Comparison of ENCODE assay signal across 8 cellular contexts in the genomic region with DNA sequence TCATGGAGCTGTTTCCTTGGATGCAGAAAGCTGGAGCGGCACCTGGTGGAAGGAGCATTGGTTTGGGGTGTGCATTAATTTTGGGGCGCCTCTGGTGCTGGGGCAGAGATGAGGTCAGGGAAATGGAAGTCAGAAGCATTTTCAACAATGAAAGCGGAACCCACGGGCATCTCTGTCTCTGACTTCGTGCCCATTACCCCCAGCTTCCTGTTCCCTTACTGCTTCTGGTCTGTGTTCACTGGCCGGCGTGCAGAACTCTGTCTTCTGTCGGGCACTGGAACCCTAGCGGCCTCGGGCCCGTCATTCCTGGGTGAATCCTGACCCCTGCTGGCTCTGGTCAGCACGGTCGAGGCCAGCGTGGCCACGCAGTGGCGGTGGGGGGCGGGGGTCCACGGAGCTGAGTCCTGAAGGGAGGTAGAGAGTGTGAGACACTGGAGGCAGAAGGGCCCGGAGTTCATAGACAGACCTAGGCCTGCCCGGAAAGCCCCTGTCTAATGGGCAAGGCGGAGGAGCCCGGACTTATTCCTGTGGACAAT. TPM values are rescaled to one million over a fixed set of nuclear protein-coding genes. Genes with fewer than 3 reads are reported as not detected.
A peak's percentile ranks its signal among the peaks of the same experiment; 100 is the strongest.
DNase-seq lines count a peak whose midpoint lies in the region; ATAC-seq and TF ChIP-seq lines count a peak whose summit lies in the region.

No MANE protein-coding gene starts in this region.

- peak overlapping the region; percentile 90 to 92 (median 91) for H3K27ac Mint-ChIP-seq in IgD-negative memory B cell
- no peak overlapping the region for H3K27ac Mint-ChIP-seq in activated CD8-positive, alpha-beta T cell treated with anti-CD3 and anti-CD28 coated beads for 36 hours

- peak; percentile 58 for ATAC-seq in activated CD8-positive, alpha-beta T cell treated with anti-CD3 and anti-CD28 coated beads for 36 hours
- ATAC-seq in heart right ventricle (peak; percentile 89 to 94 (median 93)), HG02759 (IDR thresholded peaks at IDR 0.05; ENCODE audit: unreplicated experiment) (no peak)

- POLR2A ChIA-PET in activated CD8-positive, alpha-beta T cell treated with anti-CD3 and anti-CD28 coated beads for 36 hours (lab: Charles Lee) = interaction anchor here (0.6 to 6.9 kb wide), 3 partner anchors 11 to 41 kb away, joined by 3 to 32 read pairs (median 3); a partner anchor contains a TSS

- peak overlapping the region in 1 of 10 donors; percentile 70 for H3K27ac ChIP-seq in heart right ventricle

- CTCF ChIA-PET in activated CD8-positive, alpha-beta T cell treated with anti-CD3 and anti-CD28 coated beads for 36 hours (lab: Charles Lee) = interaction anchor here (1.0 to 1.6 kb wide), 4 partner anchors 12 to 54 kb away, joined by 3 to 4 read pairs (median 4); a partner anchor contains a TSS

- H3K27me3 Mint-ChIP-seq in IgD-negative memory B cell = peaks cover 6% of the 10 kb centered on the region
- peaks cover 12% of the 10 kb centered on the region for H3K27me3 Mint-ChIP-seq in activated CD8-positive, alpha-beta T cell treated with anti-CD3 and anti-CD28 coated beads for 36 hours

- H3K27me3 ChIP-seq in heart right ventricle = peaks cover 0 to 27% (median 26%) of the 10 kb centered on the region in 7 donors

- no peaks in the 10 kb centered on the region for H3K36me3 Mint-ChIP-seq in IgD-negative memory B cell
- H3K36me3 Mint-ChIP-seq in activated CD8-positive, alpha-beta T cell treated with anti-CD3 and anti-CD28 coated beads for 36 hours (ENCODE audit: low read depth) = peaks cover 5% of the 10 kb centered on the region

- WGBS in heart right ventricle, 2 donors = 25 to 28% methylated on average over 22 of the region's 22 CpGs

- intact Hi-C loops in activated CD8-positive, alpha-beta T cell treated with anti-CD3 and anti-CD28 coated beads for 36 hours (cut with micrococcal nuclease) = no loop called here
- intact Hi-C loops in heart right ventricle (cut with DNase I) = loop anchor here in 9 of 10 donors (1.0 to 10.0 kb wide), 8 partner anchors 39 to 164 kb away; a partner anchor contains a TSS

- H3K9me3 Mint-ChIP-seq in IgD-negative memory B cell = peaks cover 5 to 9% (median 7%) of the 10 kb centered on the region in 3 donors
- H3K9me3 Mint-ChIP-seq in activated CD8-positive, alpha-beta T cell treated with anti-CD3 and anti-CD28 coated beads for 36 hours = peaks cover 13% of the 10 kb centered on the region

- H3K4me1 ChIP-seq in heart right ventricle = peaks cover 0 to 22% (median 6%) of the 10 kb centered on the region in 9 donors

- DNase-seq in DMS53 (lab: John Stamatoyannopoulos, UW) (peak; percentile 77), heart right ventricle (peak; percentile 71 to 72), putamen (ENCODE audit: low spot score) (peak; percentile 74), NAMALWA (ENCODE audit: low spot score) (no peak), epidermal melanocyte (ENCODE audit: insufficient read length, low spot score) (no peak)
- DNase-seq in activated CD8-positive, alpha-beta T cell treated with anti-CD3 and anti-CD28 coated beads for 36 hours = no peak

- H3K4me3 ChIP-seq in heart right ventricle = no peak overlapping the region

- peaks cover 0 to 14% (median 6%) of the 10 kb centered on the region in 11 donors for H3K9me3 ChIP-seq in heart right ventricle

- peaks cover 12 to 29% (median 26%) of the 10 kb centered on the region in 3 donors for H3K4me1 Mint-ChIP-seq in IgD-negative memory B cell
- no peaks in the 10 kb centered on the region for H3K4me1 Mint-ChIP-seq in activated CD8-positive, alpha-beta T cell treated with anti-CD3 and anti-CD28 coated beads for 36 hours (ENCODE audit: low read depth)

- no peaks in the 10 kb centered on the region for H3K36me3 ChIP-seq in heart right ventricle

- H3K4me3 Mint-ChIP-seq in IgD-negative memory B cell = peak overlapping the region; percentile 36 to 89 (median 72)
- no peak overlapping the region for H3K4me3 Mint-ChIP-seq in activated CD8-positive, alpha-beta T cell treated with anti-CD3 and anti-CD28 coated beads for 36 hours

- TF ChIP-seq CTCF in activated CD8-positive, alpha-beta T cell treated with anti-CD3 and anti-CD28 coated beads for 36 hours (IDR thresholded peaks at IDR 0.05) = peak; percentile 37
- TF ChIP-seq CTCF in heart right ventricle (IDR thresholded peaks at IDR 0.05) = peak; percentile 31 to 76 (median 69)

RNA-seq across cellular contexts. Expression of a gene that starts 7.9 kb away (rescaled TPM):
- polyA plus RNA-seq in IgD-negative memory B cell = 14.7 TPM
- under 1 TPM; 0.16 to 0.27 TPM for total RNA-seq in activated CD8-positive, alpha-beta T cell treated with anti-CD3 and anti-CD28 coated beads for 36 hours
- total RNA-seq in heart right ventricle = not detected
- not detected for polyA plus RNA-seq in heart right ventricle

RNA-seq across cellular contexts. Expression of a gene that starts 12.5 kb away (rescaled TPM):
- polyA plus RNA-seq in IgD-negative memory B cell = 308 TPM
- 100 to 1,000 TPM; 154 to 162 TPM for total RNA-seq in activated CD8-positive, alpha-beta T cell treated with anti-CD3 and anti-CD28 coated beads for 36 hours
- total RNA-seq in heart right ventricle = 10 to 100 TPM; 29.0 to 48.6 (median 35.2) TPM
- 100 to 1,000 TPM; 209 to 277 TPM for polyA plus RNA-seq in heart right ventricle

RNA-seq across cellular contexts. Expression of a gene that starts 12.6 kb away (rescaled TPM):
- polyA plus RNA-seq in IgD-negative memory B cell (20.8 TPM), heart right ventricle (10 to 100 TPM; 17.8 to 69.7 TPM)
- 10 to 100 TPM; 52.8 to 54.3 TPM for total RNA-seq in activated CD8-positive, alpha-beta T cell treated with anti-CD3 and anti-CD28 coated beads for 36 hours
- 10 to 100 TPM; 18.7 to 34.1 (median 21.2) TPM for total RNA-seq in heart right ventricle

RNA-seq across cellular contexts. Expression of a gene that starts 33.9 kb away (rescaled TPM):
- polyA plus RNA-seq in IgD-negative memory B cell (0.26 TPM), heart right ventricle (under 1 TPM; 0.13 to 0.22 TPM)
- total RNA-seq in activated CD8-positive, alpha-beta T cell treated with anti-CD3 and anti-CD28 coated beads for 36 hours = not detected
- 1 to 10 TPM in 1 of 10 donors, under 1 TPM in 9; 0.11 to 1.1 (median 0.22) TPM for total RNA-seq in heart right ventricle

RNA-seq across cellular contexts. Expression of a gene that starts 44.2 kb away (rescaled TPM):
- polyA plus RNA-seq in IgD-negative memory B cell (not detected), heart right ventricle (under 1 TPM in 1 of 2 donors, not detected in 1; 0.01 TPM)
- total RNA-seq in activated CD8-positive, alpha-beta T cell treated with anti-CD3 and anti-CD28 coated beads for 36 hours = not detected
- total RNA-seq in heart right ventricle = not detected

Comparison
In these comparisons a context has a peak if more than half of its experiments do, and no peak if none do; other contexts are left out.
1. DNase-seq: peak in DMS53 (single experiment), heart right ventricle (2 of 2) and putamen (single experiment); none in activated CD8-positive, alpha-beta T cell treated with anti-CD3 and anti-CD28 coated beads for 36 hours (single experiment), NAMALWA (single experiment) and epidermal melanocyte (single experiment).